In genomic region chr12:50764861-50765324, GRCh38 we compare ENCODE assay signal across 8 cellular contexts. TPM values are rescaled to one million over a fixed set of nuclear protein-coding genes. Genes with fewer than 3 reads are reported as not detected.
DNase-seq lines count a peak whose midpoint lies in the region; ATAC-seq and TF ChIP-seq lines count a peak whose summit lies in the region.

No MANE protein-coding gene starts in this region.

- POLR2A ChIA-PET in CD4-positive, alpha-beta T cell (lab: Charles Lee) = interaction anchor here (0.9 to 2.9 kb wide), 21 partner anchors 9 to 1398 kb away, joined by 3 to 29 read pairs (median 8); partner anchors contain the start of genes COX14, CSRNP2, DAZAP2 and DIP2B

- no peaks in the 10 kb centered on the region for H3K36me3 ChIP-seq in testis (ENCODE audit: low read depth, missing control alignments)

- peak overlapping the region; percentile 91 for H3K4me3 Mint-ChIP-seq in CD4-positive, alpha-beta T cell

- H3K4me3 ChIP-seq in testis = peak overlapping the region; percentile 97 to 99

- H3K27ac ChIP-seq in CD4-positive, alpha-beta T cell (ENCODE audit: low read depth, low read length) = peak overlapping the region; percentile 96
- peak overlapping the region; percentile 98 to 99 for H3K27ac ChIP-seq in testis

- ATAC-seq in CD4-positive, alpha-beta T cell (ENCODE audit: poor library complexity) = peak; percentile 24
- ATAC-seq in GM19043 (IDR thresholded peaks at IDR 0.05; ENCODE audit: low read depth, unreplicated experiment) = peak; percentile 22
- no peak for ATAC-seq in HG03159 (IDR thresholded peaks at IDR 0.05; ENCODE audit: unreplicated experiment)

- H3K27me3 Mint-ChIP-seq in CD4-positive, alpha-beta T cell = no peaks in the 10 kb centered on the region

- H3K4me1 ChIP-seq in testis = peaks cover 17% of the 10 kb centered on the region

- H3K9me3 ChIP-seq in CD4-positive, alpha-beta T cell (ENCODE audit: control insufficient read depth, low read length) = no peaks in the 10 kb centered on the region
- H3K9me3 ChIP-seq in testis = no peaks in the 10 kb centered on the region

- peaks cover 3% of the 10 kb centered on the region for H3K9me3 Mint-ChIP-seq in CD4-positive, alpha-beta T cell

- intact Hi-C loops in CD4-positive, alpha-beta T cell (cut with DNase I, micrococcal nuclease) = loop anchor here (1.0 to 10.0 kb wide), 13 partner anchors 57 to 680 kb away; partner anchors contain the start of genes CSRNP2 (in 2 of the 2), CELA1 (in 1 of the 2), DIP2B (in 1 of the 2) and LIMA1 (in 1 of the 2)
- intact Hi-C loops in testis (cut with DNase I; ENCODE audit: low total_unique reads) = no loop called here

- no peak for TF ChIP-seq POLR2A in testis (IDR thresholded peaks at IDR 0.05)

- H3K4me1 Mint-ChIP-seq in CD4-positive, alpha-beta T cell (ENCODE audit: low read depth) = peaks cover 54% of the 10 kb centered on the region

- H3K36me3 Mint-ChIP-seq in CD4-positive, alpha-beta T cell (ENCODE audit: low read depth) = peaks cover 16% of the 10 kb centered on the region

- H3K27ac Mint-ChIP-seq in CD4-positive, alpha-beta T cell = peak overlapping the region; percentile 93

- DNase-seq in CD4-positive, alpha-beta T cell = peak in 9 of 10 experiments; percentile 19 to 52 (median 39)
- DNase-seq in HuH-7.5 (ENCODE audit: low spot score) (peak; percentile 51), T-helper 22 cell (ENCODE audit: low read depth) (peak; percentile 21), midbrain (lab: John Stamatoyannopoulos, UW) (peak; percentile 59), testis (peak; percentile 55)
- peak; percentile 42 for DNase-seq in effector CD4-positive, alpha-beta T cell

- H3K27me3 ChIP-seq in CD4-positive, alpha-beta T cell (ENCODE audit: control insufficient read depth, insufficient read depth, low read length) = no peaks in the 10 kb centered on the region
- H3K27me3 ChIP-seq in testis = no peaks in the 10 kb centered on the region

- CTCF ChIA-PET in CD4-positive, alpha-beta T cell (lab: Charles Lee) = interaction anchor here (0.7 to 2.4 kb wide), 22 partner anchors 9 to 319 kb away, joined by 3 to 12 read pairs (median 4); partner anchors contain the start of genes CSRNP2, DIP2B and SLC11A2

- no peak for TF ChIP-seq CTCF in CD4-positive, alpha-beta T cell (IDR thresholded peaks at IDR 0.05)
- TF ChIP-seq CTCF in testis (IDR thresholded peaks at IDR 0.05) = no peak

- 0 to 1% methylated on average over 11 to 17 of the region's 17 CpGs for WGBS in testis, 2 donors

RNA-seq across cellular contexts. Expression of gene ATF1, which starts 1.0 kb away (rescaled TPM):
- 10 to 100 TPM; 11.3 TPM for total RNA-seq in CD4-positive, alpha-beta T cell
- 10 to 100 TPM; 17.1 to 17.7 TPM for total RNA-seq in testis
- polyA plus RNA-seq in testis (ENCODE audit: insufficient read depth, low read depth, low replicate concordance) = 18.2 TPM
